ENCODE assay signal across 13 cellular contexts in genomic region chr20:4040283-4041179, GRCh38. TPM values are rescaled to one million over a fixed set of nuclear protein-coding genes. Genes with fewer than 3 reads are reported as not detected.
DNase-seq lines count a peak whose midpoint lies in the region; ATAC-seq and TF ChIP-seq lines count a peak whose summit lies in the region.
"Had no signal": no experiment of that assay in that cellular context is flagged by ENCODE, and none has a peak within 500 bp of the region (broad histone marks: within the 10 kb centered on the region; RNA-seq: fewer than 3 reads in every experiment).

No MANE protein-coding gene starts in this region.

- in situ Hi-C loops in astrocyte of the spinal cord (cut with HindIII; ENCODE audit: low sequenced_read_pairs) = no loop called here

- H3K36me3 ChIP-seq in sigmoid colon = no peaks in the 10 kb centered on the region

- H3K4me3 ChIP-seq in astrocyte of the spinal cord (ENCODE audit: low read depth, low read length) = no peak overlapping the region
- H3K4me3 ChIP-seq in sigmoid colon = no peak overlapping the region

- ATAC-seq in activated CD8-positive, alpha-beta T cell treated with anti-CD3 and anti-CD28 coated beads, Interleukin-2, amount 10 ng/mL, durations not matched to agents 7 days and 5 days = no peak
- ATAC-seq in HG03469 (IDR thresholded peaks at IDR 0.05; ENCODE audit: unreplicated experiment) = no peak
- no peak for ATAC-seq in GM19463 (IDR thresholded peaks at IDR 0.05; ENCODE audit: unreplicated experiment)

- H3K4me1 Mint-ChIP-seq in activated CD8-positive, alpha-beta T cell treated with anti-CD3 and anti-CD28 coated beads, Interleukin-2, amount 10 ng/mL, durations not matched to agents 7 days and 5 days (ENCODE audit: low read depth) = peaks cover 34% of the 10 kb centered on the region
- peaks cover 31% of the 10 kb centered on the region for H3K4me1 Mint-ChIP-seq in nephron progenitor cell

- WGBS in sigmoid colon, 2 donors = 58 to 71% methylated on average over 3 of the region's 3 CpGs

- no peak for TF ChIP-seq POLR2A in sigmoid colon (IDR thresholded peaks at IDR 0.05)

- TF ChIP-seq CTCF in astrocyte of the spinal cord (IDR thresholded peaks at IDR 0.05; ENCODE audit: low read depth, low read length) (no peak), sigmoid colon (IDR thresholded peaks at IDR 0.05) (no peak), nephron progenitor cell (IDR thresholded peaks at IDR 0.05) (no peak)

- CTCF ChIA-PET in activated CD8-positive, alpha-beta T cell treated with anti-CD3 and anti-CD28 coated beads, Interleukin-2, amount 10 ng/mL, durations not matched to agents 7 days and 5 days (lab: Charles Lee) = interaction anchor here (3.3 kb wide), 1 partner anchor 45 kb away, joined by 11 read pairs; no protein-coding TSS in a partner anchor

- POLR2A ChIA-PET in activated CD8-positive, alpha-beta T cell treated with anti-CD3 and anti-CD28 coated beads, Interleukin-2, amount 10 ng/mL, durations not matched to agents 7 days and 5 days (lab: Charles Lee) = no interaction called here

- peaks cover 0 to 3% (median 0%) of the 10 kb centered on the region in 3 donors for H3K27me3 ChIP-seq in sigmoid colon

- no peak overlapping the region for H3K4me3 Mint-ChIP-seq in activated CD8-positive, alpha-beta T cell treated with anti-CD3 and anti-CD28 coated beads, Interleukin-2, amount 10 ng/mL, durations not matched to agents 7 days and 5 days
- no peak overlapping the region for H3K4me3 Mint-ChIP-seq in nephron progenitor cell

- peak; percentile 73 for DNase-seq in HT-29 (ENCODE audit: low spot score)
- peak; percentile 6 for DNase-seq in astrocyte of the spinal cord (ENCODE audit: low read depth, low spot score)
- DNase-seq in glomerular visceral epithelial cell (ENCODE audit: extremely low spot score) = peak; percentile 47
- DNase-seq in sigmoid colon = peak; percentile 14
- no peak for DNase-seq in activated CD8-positive, alpha-beta T cell treated with anti-CD3 and anti-CD28 coated beads, Interleukin-2, amount 10 ng/mL, durations not matched to agents 7 days and 5 days
- no peak for DNase-seq in nephron progenitor cell
- DNase-seq: DMS153, NCI-H1694, NCI-H524 treated with DMSO at 0.1 percent for 48 hours, RPMI8226, trophoblast cell had no signal

- H3K27ac Mint-ChIP-seq in activated CD8-positive, alpha-beta T cell treated with anti-CD3 and anti-CD28 coated beads, Interleukin-2, amount 10 ng/mL, durations not matched to agents 7 days and 5 days = no peak overlapping the region
- no peak overlapping the region for H3K27ac Mint-ChIP-seq in nephron progenitor cell

- peaks cover 4% of the 10 kb centered on the region for H3K27me3 Mint-ChIP-seq in activated CD8-positive, alpha-beta T cell treated with anti-CD3 and anti-CD28 coated beads, Interleukin-2, amount 10 ng/mL, durations not matched to agents 7 days and 5 days (ENCODE audit: low read depth)
- H3K27me3 Mint-ChIP-seq in nephron progenitor cell (ENCODE audit: low read depth, poor library complexity) = peaks cover 7% of the 10 kb centered on the region

- H3K36me3 Mint-ChIP-seq in activated CD8-positive, alpha-beta T cell treated with anti-CD3 and anti-CD28 coated beads, Interleukin-2, amount 10 ng/mL, durations not matched to agents 7 days and 5 days (ENCODE audit: low read depth) = peaks cover 4% of the 10 kb centered on the region
- H3K36me3 Mint-ChIP-seq in nephron progenitor cell (ENCODE audit: low read depth) = no peaks in the 10 kb centered on the region

- intact Hi-C loops in sigmoid colon (cut with DNase I) = no loop called here

- TF ChIP-seq EP300 in sigmoid colon (IDR thresholded peaks at IDR 0.05) = no peak

- no peaks in the 10 kb centered on the region for H3K9me3 ChIP-seq in sigmoid colon

- H3K9me3 Mint-ChIP-seq in activated CD8-positive, alpha-beta T cell treated with anti-CD3 and anti-CD28 coated beads, Interleukin-2, amount 10 ng/mL, durations not matched to agents 7 days and 5 days (ENCODE audit: insufficient read depth) = peaks cover 4% of the 10 kb centered on the region
- no peaks in the 10 kb centered on the region for H3K9me3 Mint-ChIP-seq in nephron progenitor cell

- no peak overlapping the region for H3K27ac ChIP-seq in sigmoid colon

- H3K4me1 ChIP-seq in sigmoid colon = peaks cover 0 to 10% (median 0%) of the 10 kb centered on the region in 4 donors

RNA-seq across cellular contexts. Expression of gene RNF24, which starts 25.2 kb away (rescaled TPM):
- total RNA-seq in HT-29 (2014; rRNA removed; shearing (Covaris generic)) = 1.4 and 2.3 TPM in 2 replicates
- total RNA-seq in sigmoid colon = 10 to 100 TPM in 2 of 4 donors, 1 to 10 TPM in 2; 5.6 to 11.0 (median 9.9) TPM
- 1 to 10 TPM in 2 of 3 donors, under 1 TPM in 1; 0.60 to 4.6 (median 1.4) TPM for polyA plus RNA-seq in sigmoid colon
- total RNA-seq in activated CD8-positive, alpha-beta T cell treated with anti-CD3 and anti-CD28 coated beads, Interleukin-2, amount 10 ng/mL, durations not matched to agents 7 days and 5 days = 10 to 100 TPM; 12.3 to 15.3 TPM

Comparison
In these comparisons a context has a peak if more than half of its experiments do, and no peak if none do; other contexts are left out.
1. DNase-seq: peak in HT-29 (single experiment), astrocyte of the spinal cord (single experiment), glomerular visceral epithelial cell (single experiment) and sigmoid colon (single experiment); none in activated CD8-positive, alpha-beta T cell treated with anti-CD3 and anti-CD28 coated beads, Interleukin-2, amount 10 ng/mL, durations not matched to agents 7 days and 5 days (single experiment) and nephron progenitor cell (single experiment).